ENCODE assay signal across 8 cellular contexts in the genomic region with DNA sequence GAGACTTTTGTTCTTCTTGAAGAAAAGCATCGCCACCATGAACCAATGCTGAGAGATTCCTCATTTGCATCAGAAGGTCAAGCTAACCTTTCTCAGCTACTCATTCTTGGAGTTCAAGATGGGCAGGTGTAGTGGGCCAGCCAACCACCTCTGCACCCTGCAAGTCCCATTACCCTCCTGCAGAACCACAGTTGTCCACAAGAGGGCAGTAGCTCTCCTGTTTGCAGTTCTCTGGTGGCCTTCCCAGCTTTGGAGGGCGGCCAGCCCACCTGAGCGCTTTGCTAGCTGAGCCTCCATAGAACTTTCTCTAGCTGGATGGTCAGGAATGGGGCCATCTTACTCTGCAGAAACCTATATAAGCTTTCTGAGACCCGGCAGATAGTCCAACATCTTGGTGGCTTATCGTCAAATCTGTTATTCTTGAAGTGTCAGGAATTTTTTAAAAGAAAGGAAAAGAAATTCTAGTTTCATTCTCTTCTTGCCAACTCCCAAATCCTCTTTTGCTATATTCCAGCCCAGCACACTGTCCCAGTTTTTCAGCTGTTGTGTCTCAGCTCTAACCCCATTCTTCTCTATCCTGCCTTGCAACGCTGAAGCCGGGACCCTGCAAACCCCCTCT. TPM values are rescaled to one million over a fixed set of nuclear protein-coding genes. Genes with fewer than 3 reads are reported as not detected.
DNase-seq lines count a peak whose midpoint lies in the region; ATAC-seq lines count a peak whose summit lies in the region.

No MANE protein-coding gene starts in this region.

- DNase-seq in NCI-H2081 (lab: John Stamatoyannopoulos, UW) (peak; percentile 74 to 77), NCI-H2081 treated with DMSO at 0.1 percent for 48 hours (lab: John Stamatoyannopoulos, UW) (no peak), NCI-H446 (lab: John Stamatoyannopoulos, UW) (peak; percentile 72 to 83), dermis microvascular lymphatic vessel endothelial cell (ENCODE audit: low read depth in 2 of 2) (peak; percentile 71 to 80), middle frontal gyrus (ENCODE audit: extremely low spot score, low spot score) (peak; percentile 27)
- peak; percentile 81 for DNase-seq in activated CD4-positive, alpha-beta T cell treated with anti-CD3 and anti-CD28 coated beads, Interleukin-2, amount 10 ng/mL, durations not matched to agents 7 days and 5 days
- DNase-seq in stimulated activated CD8-positive, alpha-beta memory T cell treated with anti-CD3 and anti-CD28 coated beads, Interleukin-4, amount 100 ng/mL, for 24 hours (ENCODE audit: low read depth) = peak; percentile 73

- peaks cover 52% of the 10 kb centered on the region for H3K27me3 Mint-ChIP-seq in activated CD4-positive, alpha-beta T cell treated with anti-CD3 and anti-CD28 coated beads, Interleukin-2, amount 10 ng/mL, durations not matched to agents 7 days and 5 days

- POLR2A ChIA-PET in activated CD4-positive, alpha-beta T cell treated with anti-CD3 and anti-CD28 coated beads, Interleukin-2, amount 10 ng/mL, durations not matched to agents 7 days and 5 days (lab: Charles Lee) = no interaction called here

- ATAC-seq in HG02938 (IDR thresholded peaks at IDR 0.05; ENCODE audit: unreplicated experiment) = peak; percentile 78

- H3K4me1 Mint-ChIP-seq in activated CD4-positive, alpha-beta T cell treated with anti-CD3 and anti-CD28 coated beads, Interleukin-2, amount 10 ng/mL, durations not matched to agents 7 days and 5 days = no peaks in the 10 kb centered on the region

- no peaks in the 10 kb centered on the region for H3K36me3 Mint-ChIP-seq in activated CD4-positive, alpha-beta T cell treated with anti-CD3 and anti-CD28 coated beads, Interleukin-2, amount 10 ng/mL, durations not matched to agents 7 days and 5 days (ENCODE audit: low read depth)

- CTCF ChIA-PET in activated CD4-positive, alpha-beta T cell treated with anti-CD3 and anti-CD28 coated beads, Interleukin-2, amount 10 ng/mL, durations not matched to agents 7 days and 5 days (lab: Charles Lee) = interaction anchor here (0.8 to 1.8 kb wide), 9 partner anchors 9 to 224 kb away, joined by 3 to 10 read pairs (median 4); no protein-coding TSS in a partner anchor

- no peak overlapping the region for H3K27ac Mint-ChIP-seq in activated CD4-positive, alpha-beta T cell treated with anti-CD3 and anti-CD28 coated beads, Interleukin-2, amount 10 ng/mL, durations not matched to agents 7 days and 5 days

- H3K4me3 Mint-ChIP-seq in activated CD4-positive, alpha-beta T cell treated with anti-CD3 and anti-CD28 coated beads, Interleukin-2, amount 10 ng/mL, durations not matched to agents 7 days and 5 days = no peak overlapping the region

- H3K9me3 Mint-ChIP-seq in activated CD4-positive, alpha-beta T cell treated with anti-CD3 and anti-CD28 coated beads, Interleukin-2, amount 10 ng/mL, durations not matched to agents 7 days and 5 days = no peaks in the 10 kb centered on the region

RNA-seq across cellular contexts. Expression of gene LMX1A, which starts 11.0 kb away (rescaled TPM):
- total RNA-seq in activated CD4-positive, alpha-beta T cell treated with anti-CD3 and anti-CD28 coated beads, Interleukin-2, amount 10 ng/mL, durations not matched to agents 7 days and 5 days = not detected
- not detected in 2 replicates for total RNA-seq in dermis microvascular lymphatic vessel endothelial cell
